Comparison of ENCODE assay signal across 1 cellular context in genomic region chr16:66270333-66270927, GRCh38.
TF ChIP-seq lines count a peak whose summit lies in the region.

No MANE protein-coding gene starts in this region.

TF ChIP-seq in HEK293, 187 proteins besides CTCF, POLR2A, EP300 and RAD21 (continued from another document):
- TF ChIP-seq ZNF184 (tag by site-specific recombination; IDR thresholded peaks at IDR 0.05) = 0 out of 2 replicates have a peak, but pooled peaks have one; percentile 37
- TF ChIP-seq ZBTB20 (tag by site-specific recombination; IDR thresholded peaks at IDR 0.05) = peak; percentile 28; the same call in 1 of the 2 replicates
- 0 out of 2 replicates have a peak, but pooled peaks have one; percentile 55 for TF ChIP-seq ZNF174 (tag by site-specific recombination; IDR thresholded peaks at IDR 0.05)
- TF ChIP-seq ZNF585B (tag by site-specific recombination; IDR thresholded peaks at IDR 0.05) = no peak
- TF ChIP-seq ZNF362 (tag by site-specific recombination; IDR thresholded peaks at IDR 0.05) = no peak
- peak; percentile 90 for TF ChIP-seq ZNF660 (tag by site-specific recombination; IDR thresholded peaks at IDR 0.05)
- TF ChIP-seq ZNF561 (tag by site-specific recombination; IDR thresholded peaks at IDR 0.05; ENCODE audit: borderline replicate concordance) = peak; percentile 78; the same call in 1 of the 2 replicates
- no peak for TF ChIP-seq ZNF239 (tag by site-specific recombination; IDR thresholded peaks at IDR 0.05)
- TF ChIP-seq, protein P1, sequence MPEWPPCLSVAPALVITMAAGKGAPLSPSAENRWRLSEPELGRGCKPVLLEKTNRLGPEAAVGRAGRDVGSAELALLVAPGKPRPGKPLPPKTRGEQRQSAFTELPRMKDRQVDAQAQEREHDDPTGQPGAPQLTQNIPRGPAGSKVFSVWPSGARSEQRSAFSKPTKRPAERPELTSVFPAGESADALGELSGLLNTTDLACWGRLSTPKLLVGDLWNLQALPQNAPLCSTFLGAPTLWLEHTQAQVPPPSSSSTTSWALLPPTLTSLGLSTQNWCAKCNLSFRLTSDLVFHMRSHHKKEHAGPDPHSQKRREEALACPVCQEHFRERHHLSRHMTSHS (tag by site-specific recombination; IDR thresholded peaks at IDR 0.05) = no peak
- TF ChIP-seq, protein P2, sequence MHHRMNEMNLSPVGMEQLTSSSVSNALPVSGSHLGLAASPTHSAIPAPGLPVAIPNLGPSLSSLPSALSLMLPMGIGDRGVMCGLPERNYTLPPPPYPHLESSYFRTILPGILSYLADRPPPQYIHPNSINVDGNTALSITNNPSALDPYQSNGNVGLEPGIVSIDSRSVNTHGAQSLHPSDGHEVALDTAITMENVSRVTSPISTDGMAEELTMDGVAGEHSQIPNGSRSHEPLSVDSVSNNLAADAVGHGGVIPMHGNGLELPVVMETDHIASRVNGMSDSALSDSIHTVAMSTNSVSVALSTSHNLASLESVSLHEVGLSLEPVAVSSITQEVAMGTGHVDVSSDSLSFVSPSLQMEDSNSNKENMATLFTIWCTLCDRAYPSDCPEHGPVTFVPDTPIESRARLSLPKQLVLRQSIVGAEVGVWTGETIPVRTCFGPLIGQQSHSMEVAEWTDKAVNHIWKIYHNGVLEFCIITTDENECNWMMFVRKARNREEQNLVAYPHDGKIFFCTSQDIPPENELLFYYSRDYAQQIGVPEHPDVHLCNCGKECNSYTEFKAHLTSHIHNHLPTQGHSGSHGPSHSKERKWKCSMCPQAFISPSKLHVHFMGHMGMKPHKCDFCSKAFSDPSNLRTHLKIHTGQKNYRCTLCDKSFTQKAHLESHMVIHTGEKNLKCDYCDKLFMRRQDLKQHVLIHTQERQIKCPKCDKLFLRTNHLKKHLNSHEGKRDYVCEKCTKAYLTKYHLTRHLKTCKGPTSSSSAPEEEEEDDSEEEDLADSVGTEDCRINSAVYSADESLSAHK (tag by site-specific recombination; IDR thresholded peaks at IDR 0.05) = no peak
- TF ChIP-seq ZBTB44 (tag by site-specific recombination; IDR thresholded peaks at IDR 0.05) = peak; percentile 35; the same call in 1 of the 2 replicates
- no peak for TF ChIP-seq ZNF221 (tag by site-specific recombination; IDR thresholded peaks at IDR 0.05; ENCODE audit: borderline replicate concordance)
- peak; percentile 60 for TF ChIP-seq ZNF335 (tag by site-specific recombination; conservative IDR thresholded peaks at IDR 0.05)
- TF ChIP-seq OVOL3 (tag by site-specific recombination; IDR thresholded peaks at IDR 0.05) = no peak
- 0 out of 2 replicates have a peak, but pooled peaks have one; percentile 39 for TF ChIP-seq ZBTB48 (tag by site-specific recombination; IDR thresholded peaks at IDR 0.05)
- TF ChIP-seq ZNF292 (tag by site-specific recombination; IDR thresholded peaks at IDR 0.05; ENCODE audit: borderline replicate concordance, low read depth) = no peak
- no peak for TF ChIP-seq ZNF24 (tag by site-specific recombination; IDR thresholded peaks at IDR 0.05)
- peak; percentile 56 for TF ChIP-seq GLIS1 (tag by site-specific recombination; IDR thresholded peaks at IDR 0.05)
- no peak; the same call in 1 of the 2 replicates for TF ChIP-seq SP7 (tag by site-specific recombination; IDR thresholded peaks at IDR 0.05)
- no peak for TF ChIP-seq HOXD13 (CRISPR knock-in tag; IDR thresholded peaks at IDR 0.05; ENCODE audit: borderline replicate concordance)
- TF ChIP-seq ZNF449 (tag by site-specific recombination; IDR thresholded peaks at IDR 0.05) = no peak
- TF ChIP-seq ZNF600 (tag by site-specific recombination; IDR thresholded peaks at IDR 0.05) = no peak
- TF ChIP-seq SALL2 (tag by site-specific recombination; IDR thresholded peaks at IDR 0.05; ENCODE audit: borderline replicate concordance) = no peak
- no peak for TF ChIP-seq ZNF747 (tag by site-specific recombination; IDR thresholded peaks at IDR 0.05)
- no peak for TF ChIP-seq ZNF248 (tag by site-specific recombination; IDR thresholded peaks at IDR 0.05)
- no peak for TF ChIP-seq AEBP2 (tag by site-specific recombination; IDR thresholded peaks at IDR 0.05; ENCODE audit: borderline replicate concordance)
- no peak for TF ChIP-seq ZNF654 (tag by site-specific recombination; IDR thresholded peaks at IDR 0.05; ENCODE audit: low read depth)
- TF ChIP-seq, protein P3, sequence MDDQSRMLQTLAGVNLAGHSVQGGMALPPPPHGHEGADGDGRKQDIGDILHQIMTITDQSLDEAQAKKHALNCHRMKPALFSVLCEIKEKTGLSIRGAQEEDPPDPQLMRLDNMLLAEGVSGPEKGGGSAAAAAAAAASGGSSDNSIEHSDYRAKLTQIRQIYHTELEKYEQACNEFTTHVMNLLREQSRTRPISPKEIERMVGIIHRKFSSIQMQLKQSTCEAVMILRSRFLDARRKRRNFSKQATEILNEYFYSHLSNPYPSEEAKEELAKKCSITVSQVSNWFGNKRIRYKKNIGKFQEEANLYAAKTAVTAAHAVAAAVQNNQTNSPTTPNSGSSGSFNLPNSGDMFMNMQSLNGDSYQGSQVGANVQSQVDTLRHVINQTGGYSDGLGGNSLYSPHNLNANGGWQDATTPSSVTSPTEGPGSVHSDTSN (CRISPR knock-in tag; IDR thresholded peaks at IDR 0.05) = no peak
- peak; percentile 17; the same call in 1 of the 2 replicates for TF ChIP-seq ZNF513 (tag by site-specific recombination; IDR thresholded peaks at IDR 0.05)
- no peak for TF ChIP-seq ZNF704 (tag by site-specific recombination; IDR thresholded peaks at IDR 0.05)
- TF ChIP-seq, protein P4, sequence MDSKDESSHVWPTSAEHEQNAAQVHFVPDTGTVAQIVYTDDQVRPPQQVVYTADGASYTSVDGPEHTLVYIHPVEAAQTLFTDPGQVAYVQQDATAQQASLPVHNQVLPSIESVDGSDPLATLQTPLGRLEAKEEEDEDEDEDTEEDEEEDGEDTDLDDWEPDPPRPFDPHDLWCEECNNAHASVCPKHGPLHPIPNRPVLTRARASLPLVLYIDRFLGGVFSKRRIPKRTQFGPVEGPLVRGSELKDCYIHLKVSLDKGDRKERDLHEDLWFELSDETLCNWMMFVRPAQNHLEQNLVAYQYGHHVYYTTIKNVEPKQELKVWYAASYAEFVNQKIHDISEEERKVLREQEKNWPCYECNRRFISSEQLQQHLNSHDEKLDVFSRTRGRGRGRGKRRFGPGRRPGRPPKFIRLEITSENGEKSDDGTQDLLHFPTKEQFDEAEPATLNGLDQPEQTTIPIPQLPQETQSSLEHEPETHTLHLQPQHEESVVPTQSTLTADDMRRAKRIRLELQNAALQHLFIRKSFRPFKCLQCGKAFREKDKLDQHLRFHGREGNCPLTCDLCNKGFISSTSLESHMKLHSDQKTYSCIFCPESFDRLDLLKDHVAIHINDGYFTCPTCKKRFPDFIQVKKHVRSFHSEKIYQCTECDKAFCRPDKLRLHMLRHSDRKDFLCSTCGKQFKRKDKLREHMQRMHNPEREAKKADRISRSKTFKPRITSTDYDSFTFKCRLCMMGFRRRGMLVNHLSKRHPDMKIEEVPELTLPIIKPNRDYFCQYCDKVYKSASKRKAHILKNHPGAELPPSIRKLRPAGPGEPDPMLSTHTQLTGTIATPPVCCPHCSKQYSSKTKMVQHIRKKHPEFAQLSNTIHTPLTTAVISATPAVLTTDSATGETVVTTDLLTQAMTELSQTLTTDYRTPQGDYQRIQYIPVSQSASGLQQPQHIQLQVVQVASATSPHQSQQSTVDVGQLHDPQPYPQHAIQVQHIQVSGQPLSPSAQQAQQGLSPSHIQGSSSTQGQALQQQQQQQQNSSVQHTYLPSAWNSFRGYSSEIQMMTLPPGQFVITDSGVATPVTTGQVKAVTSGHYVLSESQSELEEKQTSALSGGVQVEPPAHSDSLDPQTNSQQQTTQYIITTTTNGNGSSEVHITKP (tag by site-specific recombination; IDR thresholded peaks at IDR 0.05) = 0 out of 2 replicates have a peak, but pooled peaks have one; percentile 10
- no peak for TF ChIP-seq ZNF791 (tag by site-specific recombination; IDR thresholded peaks at IDR 0.05)
- peak; percentile 62; the same call in 1 of the 2 replicates for TF ChIP-seq ZBTB17 (tag by site-specific recombination; IDR thresholded peaks at IDR 0.05)
- peak; percentile 70; the same call in 1 of the 2 replicates for TF ChIP-seq ZSCAN30 (tag by site-specific recombination; IDR thresholded peaks at IDR 0.05)
- TF ChIP-seq BCL11B (tag by site-specific recombination; IDR thresholded peaks at IDR 0.05; ENCODE audit: low read depth) = no peak
- TF ChIP-seq ZNF621 (tag by site-specific recombination; IDR thresholded peaks at IDR 0.05) = no peak
